Comparison of ENCODE assay signal across 17 cellular contexts in the genomic region with DNA sequence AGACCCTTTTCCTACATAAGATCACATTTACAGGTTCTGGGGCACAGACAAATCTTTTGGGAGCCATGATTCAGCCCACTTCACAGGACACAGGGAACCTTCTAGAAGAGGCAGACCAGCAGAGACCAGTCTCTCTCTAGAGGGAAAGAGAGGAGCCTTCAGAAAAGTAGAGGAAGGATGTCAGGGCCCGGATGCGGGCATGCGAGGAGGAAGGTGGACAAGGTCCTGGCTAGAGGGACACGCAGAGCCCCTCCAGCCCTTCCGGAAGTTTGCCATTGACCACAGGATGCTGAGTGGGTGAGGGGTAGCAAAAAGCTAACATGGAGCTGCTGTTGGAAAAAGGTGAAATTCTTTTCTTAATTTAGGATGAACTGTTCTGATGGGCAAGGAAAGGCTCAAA.
"Had no signal": no experiment of that assay in that cellular context is flagged by ENCODE, and none has a peak within 500 bp of the region (broad histone marks: within the 10 kb centered on the region; RNA-seq: fewer than 3 reads in every experiment).

No MANE protein-coding gene starts in this region.

- H3K27ac ChIP-seq: coronary artery, heart right ventricle, left lung, parathyroid adenoma, tibial artery had no signal

- H2AFZ ChIP-seq: parathyroid adenoma had no signal

- H3K27ac Mint-ChIP-seq: activated T-helper 2 cell treated with anti-CD3 and anti-CD28 coated beads, Interferon-gamma antibody, Interleukin-2, Interleukin-4, amounts not matched to agents 10 μg/mL and 5 μg/mL and 100 μg/mL, durations not matched to agents 14 hours and 24 hours and 36 hours; nephron progenitor cell had no signal

- H3K9me3 Mint-ChIP-seq: activated CD8-positive, alpha-beta T cell treated with anti-CD3 and anti-CD28 coated beads for 36 hours; activated T-helper 2 cell treated with anti-CD3 and anti-CD28 coated beads, Interferon-gamma antibody, Interleukin-2, Interleukin-4, amounts not matched to agents 10 μg/mL and 5 μg/mL and 100 μg/mL, durations not matched to agents 14 hours and 24 hours and 36 hours; nephron progenitor cell; T-helper 2 cell treated with Interferon-gamma antibody and Interleukin-4, amounts not matched to agents 5 μg/mL and 100 μg/mL, for 36 hours had no signal

- H3K9ac ChIP-seq: parathyroid adenoma had no signal

- H3K4me3 Mint-ChIP-seq: activated CD8-positive, alpha-beta T cell treated with anti-CD3 and anti-CD28 coated beads for 36 hours; nephron progenitor cell; T-helper 2 cell treated with Interferon-gamma antibody and Interleukin-4, amounts not matched to agents 5 μg/mL and 100 μg/mL, for 36 hours had no signal

- FAIRE-seq: frontal cortex had no signal

- H3K4me3 ChIP-seq: coronary artery, heart right ventricle, left lung, tibial artery had no signal

- ATAC-seq: heart right ventricle, left lung had no signal

- DNase-seq: activated CD4-positive, alpha-beta T cell treated with anti-CD3 and anti-CD28 coated beads for 4 hours; activated CD8-positive, alpha-beta memory T cell treated with anti-CD3 and anti-CD28 coated beads, Interleukin-2, amount 50 U/mL, for 48 hours; activated CD8-positive, alpha-beta T cell treated with anti-CD3 and anti-CD28 coated beads for 36 hours; effector CD8-positive, alpha-beta T cell; heart right ventricle; islet precursor cell; left lung; mesendoderm; nephron progenitor cell; retina; SHP77 treated with DMSO at 0.1 percent for 48 hours; tibial artery had no signal

- H3K9me3 ChIP-seq: heart right ventricle, left lung, tibial artery had no signal

- H3K4me1 ChIP-seq: parathyroid adenoma, tibial artery had no signal

- H3K27me3 Mint-ChIP-seq: activated CD8-positive, alpha-beta T cell treated with anti-CD3 and anti-CD28 coated beads for 36 hours had no signal

- H3K36me3 ChIP-seq: tibial artery had no signal

- H3K79me2 ChIP-seq: parathyroid adenoma had no signal
